ENCODE assay signal across 20 cellular contexts in the genomic region with DNA sequence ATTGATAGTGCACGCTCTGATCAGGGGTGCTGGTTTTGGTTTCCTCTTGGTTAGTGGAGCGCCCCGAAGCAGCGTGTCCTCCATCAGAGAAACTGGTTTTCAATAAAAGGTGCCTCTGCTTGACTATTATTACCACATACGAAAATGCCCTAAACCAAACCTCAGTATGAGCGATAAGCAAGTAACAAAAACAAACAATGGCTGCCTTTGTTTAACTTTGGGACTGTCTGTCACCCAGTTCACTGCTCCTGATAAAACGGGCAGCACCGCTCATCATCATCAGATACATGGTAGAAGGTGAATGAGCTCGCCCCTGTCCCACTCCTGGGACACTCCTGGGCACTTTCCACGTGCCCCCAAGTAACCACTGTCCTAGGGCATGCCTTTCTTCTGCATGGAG.
"Had no signal": no experiment of that assay in that cellular context is flagged by ENCODE, and none has a peak within 500 bp of the region (broad histone marks: within the 10 kb centered on the region; RNA-seq: fewer than 3 reads in every experiment).

No MANE protein-coding gene starts in this region.

- H3K4me1 ChIP-seq: pancreas, tibial artery, upper lobe of left lung, uterus had no signal

- H3K4me3 Mint-ChIP-seq: mesothelial cell of epicardium; natural killer cell; stimulated activated effector memory CD8-positive, alpha-beta T cell treated with anti-CD3 and anti-CD28 coated beads, Interleukin-12 subunit alpha, Interleukin-12 subunit beta, amount 100 ng/mL, for 72 hours had no signal

- H3K27me3 ChIP-seq: dorsolateral prefrontal cortex, heart right ventricle, pancreas, right lobe of liver, tibial artery, upper lobe of left lung, uterus had no signal

- H3K9me3 Mint-ChIP-seq: mesothelial cell of epicardium; natural killer cell; stimulated activated effector memory CD8-positive, alpha-beta T cell treated with anti-CD3 and anti-CD28 coated beads, Interleukin-12 subunit alpha, Interleukin-12 subunit beta, amount 100 ng/mL, for 72 hours had no signal

- DNase-seq: cortex of kidney; dorsolateral prefrontal cortex; effector CD8-positive, alpha-beta T cell; heart right ventricle; kidney glomerular epithelial cell; natural killer cell; occipital lobe; pancreas; psoas muscle; retina; right lobe of liver; stimulated activated CD4-positive, alpha-beta T cell treated with anti-CD3 and anti-CD28 coated beads, Interleukin-4, amount 100 ng/mL, for 1 hour; stimulated activated CD8-positive, alpha-beta memory T cell treated with anti-CD3 and anti-CD28 coated beads, Interleukin-4, amount 100 ng/mL, for 48 hours; stimulated activated naive CD8-positive, alpha-beta T cell treated with anti-CD3 and anti-CD28 coated beads, Interleukin-15, Interleukin-2, amounts not matched to agents 100 U/mL and 50 U/mL, for 24 hours; tibial artery; upper lobe of left lung; uterus had no signal

- H3K4me3 ChIP-seq: dorsolateral prefrontal cortex, heart right ventricle, pancreas, psoas muscle, right lobe of liver, tibial artery, upper lobe of left lung, uterus had no signal

- H3K27ac ChIP-seq: heart right ventricle, pancreas, psoas muscle, tibial artery, upper lobe of left lung, uterus had no signal

- ATAC-seq: esophagus mucosa; natural killer cell; psoas muscle; stimulated activated effector memory CD8-positive, alpha-beta T cell treated with anti-CD3 and anti-CD28 coated beads, Interleukin-12 subunit alpha, Interleukin-12 subunit beta, amount 100 ng/mL, for 72 hours; stimulated activated naive CD8-positive, alpha-beta T cell treated with anti-CD3 and anti-CD28 coated beads, Interleukin-15, Interleukin-2, amounts not matched to agents 100 U/mL and 50 U/mL, for 24 hours had no signal

- H3K27ac Mint-ChIP-seq: mesothelial cell of epicardium; stimulated activated effector memory CD8-positive, alpha-beta T cell treated with anti-CD3 and anti-CD28 coated beads, Interleukin-12 subunit alpha, Interleukin-12 subunit beta, amount 100 ng/mL, for 72 hours had no signal

- H3K36me3 ChIP-seq: uterus had no signal

- H3K9me3 ChIP-seq: heart right ventricle, pancreas, psoas muscle, right lobe of liver, tibial artery, upper lobe of left lung, uterus had no signal
